ENCODE assay signal across 10 cellular contexts in genomic region chr16:57627184-57627871, GRCh38. TPM values are rescaled to one million over a fixed set of nuclear protein-coding genes. Genes with fewer than 3 reads are reported as not detected.
DNase-seq lines count a peak whose midpoint lies in the region; ATAC-seq, FAIRE-seq and TF ChIP-seq lines count a peak whose summit lies in the region.
"Had no signal": no experiment of that assay in that cellular context is flagged by ENCODE, and none has a peak within 500 bp of the region (broad histone marks: within the 10 kb centered on the region; RNA-seq: fewer than 3 reads in every experiment).

No MANE protein-coding gene starts in this region.

- H3K79me2 ChIP-seq in keratinocyte (ENCODE audit: control insufficient read depth, insufficient read depth, low read length): peaks cover 40% of the 10 kb centered on the region

- H3K9me3 ChIP-seq in keratinocyte (ENCODE audit: control insufficient read depth, low read depth, low read length) (no peaks in the 10 kb centered on the region), upper lobe of left lung (no peaks in the 10 kb centered on the region), body of pancreas (no peaks in the 10 kb centered on the region)

- peaks cover 16% of the 10 kb centered on the region for H3K4me1 Mint-ChIP-seq in activated CD4-positive, alpha-beta T cell treated with anti-CD3 and anti-CD28 coated beads, Interleukin-2, amount 10 ng/mL, durations not matched to agents 24 days and 14 days
- peaks cover 11% of the 10 kb centered on the region for H3K4me1 Mint-ChIP-seq in activated CD4-positive, alpha-beta memory T cell treated with anti-CD3 and anti-CD28 coated beads for 36 hours (ENCODE audit: low read depth)

- no peak for DNase-seq in activated CD4-positive, alpha-beta T cell treated with anti-CD3 and anti-CD28 coated beads, Interleukin-2, amount 10 ng/mL, durations not matched to agents 24 days and 14 days
- DNase-seq in activated CD4-positive, alpha-beta T cell treated with anti-CD3 and anti-CD28 coated beads for 48 hours: no peak
- DNase-seq in brain microvascular endothelial cell (peak; percentile 71), keratinocyte (ENCODE audit: low read depth, low spot score) (no peak), upper lobe of left lung (no peak), body of pancreas (no peak), NCI-H1694 (lab: John Stamatoyannopoulos, UW) (no peak)
- no peak for DNase-seq in activated CD4-positive, alpha-beta memory T cell treated with anti-CD3 and anti-CD28 coated beads for 36 hours

- peak overlapping the region; percentile 23 for H3K27ac Mint-ChIP-seq in activated CD4-positive, alpha-beta T cell treated with anti-CD3 and anti-CD28 coated beads, Interleukin-2, amount 10 ng/mL, durations not matched to agents 24 days and 14 days
- no peak overlapping the region for H3K27ac Mint-ChIP-seq in activated CD4-positive, alpha-beta memory T cell treated with anti-CD3 and anti-CD28 coated beads for 36 hours

- H3K27ac ChIP-seq in brain microvascular endothelial cell (peak overlapping the region; percentile 65), keratinocyte (ENCODE audit: control insufficient read depth, insufficient read depth, low read length) (peak overlapping the region; percentile 67), upper lobe of left lung (peak overlapping the region; percentile 61 to 85 (median 84)), body of pancreas (peak overlapping the region in 2 of 4 donors; percentile 30 to 56)
- H3K27ac ChIP-seq: C4-2B, VCaP had no signal

- no peak overlapping the region for H3K4me2 ChIP-seq in keratinocyte (ENCODE audit: control insufficient read depth, extremely low read depth, insufficient read depth, low read depth, low read length)

- H3K9me1 ChIP-seq in keratinocyte (ENCODE audit: control insufficient read depth, extremely low read depth, insufficient read depth, low read length): peaks cover 2% of the 10 kb centered on the region

- no peaks in the 10 kb centered on the region for H3K9me3 Mint-ChIP-seq in activated CD4-positive, alpha-beta T cell treated with anti-CD3 and anti-CD28 coated beads, Interleukin-2, amount 10 ng/mL, durations not matched to agents 24 days and 14 days
- no peaks in the 10 kb centered on the region for H3K9me3 Mint-ChIP-seq in activated CD4-positive, alpha-beta memory T cell treated with anti-CD3 and anti-CD28 coated beads for 36 hours

- no peak for FAIRE-seq in keratinocyte (lab: Jason Lieb, UNC)

- TF ChIP-seq POLR2A in upper lobe of left lung (IDR thresholded peaks at IDR 0.05): no peak
- no peak for TF ChIP-seq POLR2A in body of pancreas (IDR thresholded peaks at IDR 0.05)

- dilution Hi-C loops in keratinocyte (cut with MboI; ENCODE audit: extremely low pct_ligation_motif_present, low sequenced_read_pairs): no loop called here

- peaks cover 24% of the 10 kb centered on the region for H3K27me3 Mint-ChIP-seq in activated CD4-positive, alpha-beta T cell treated with anti-CD3 and anti-CD28 coated beads, Interleukin-2, amount 10 ng/mL, durations not matched to agents 24 days and 14 days
- H3K27me3 Mint-ChIP-seq in activated CD4-positive, alpha-beta memory T cell treated with anti-CD3 and anti-CD28 coated beads for 36 hours: peaks cover 25% of the 10 kb centered on the region

- in situ Hi-C loops in brain microvascular endothelial cell (cut with HindIII; ENCODE audit: low pct_ligation_motif_present, low sequenced_read_pairs): no loop called here

- TF ChIP-seq EP300 in upper lobe of left lung (IDR thresholded peaks at IDR 0.05): no peak

- ATAC-seq in upper lobe of left lung (ENCODE audit: low FRiP score in 2 of 2) (no peak), body of pancreas (no peak)

- WGBS in upper lobe of left lung, 2 donors: 76 to 79% methylated on average over 10 to 15 of the region's 15 CpGs
- 76 to 82% methylated on average over 15 of the region's 15 CpGs for WGBS in body of pancreas, 2 donors

- peak overlapping the region; percentile 49 for H3K9ac ChIP-seq in keratinocyte (ENCODE audit: control insufficient read depth, extremely low read depth, insufficient read depth, low read length)

- peaks cover 48% of the 10 kb centered on the region for H3K4me1 ChIP-seq in keratinocyte (ENCODE audit: control insufficient read depth, extremely low read depth, insufficient read depth, low read length)
- H3K4me1 ChIP-seq in upper lobe of left lung: peaks cover 14 to 34% (median 24%) of the 10 kb centered on the region in 4 donors
- peaks cover 60% of the 10 kb centered on the region for H3K4me1 ChIP-seq in body of pancreas

- H3K4me3 ChIP-seq in brain microvascular endothelial cell (ENCODE audit: low read depth, low read length): no peak overlapping the region
- H3K4me3 ChIP-seq in keratinocyte (ENCODE audit: control insufficient read depth in 2 of 3, extremely low read depth in 1 of 3, insufficient read depth in 2 of 3, low read depth in 1 of 3, low read length in 3 of 3): no peak overlapping the region
- no peak overlapping the region for H3K4me3 ChIP-seq in upper lobe of left lung
- no peak overlapping the region for H3K4me3 ChIP-seq in body of pancreas

- no peak overlapping the region for H2AFZ ChIP-seq in keratinocyte (ENCODE audit: control insufficient read depth, low read length)

- peaks cover 7% of the 10 kb centered on the region for H4K20me1 ChIP-seq in keratinocyte (ENCODE audit: control insufficient read depth, extremely low read depth, insufficient read depth, low read length)

- no peaks in the 10 kb centered on the region for H3K27me3 ChIP-seq in brain microvascular endothelial cell (replicated peaks)
- no peaks in the 10 kb centered on the region for H3K27me3 ChIP-seq in keratinocyte (ENCODE audit: control insufficient read depth, extremely low read depth, insufficient read depth, low read length)
- H3K27me3 ChIP-seq in upper lobe of left lung: no peaks in the 10 kb centered on the region
- H3K27me3 ChIP-seq in body of pancreas: no peaks in the 10 kb centered on the region

- intact Hi-C loops in activated CD4-positive, alpha-beta T cell treated with anti-CD3 and anti-CD28 coated beads, Interleukin-2, amount 10 ng/mL, durations not matched to agents 24 days and 14 days (cut with micrococcal nuclease): loop anchor here (5.0 kb wide), 1 partner anchor 35 kb away; no protein-coding TSS in a partner anchor
- intact Hi-C loops in activated CD4-positive, alpha-beta memory T cell treated with anti-CD3 and anti-CD28 coated beads for 36 hours (cut with micrococcal nuclease): loop anchor here (5.0 kb wide), 1 partner anchor 35 kb away; no protein-coding TSS in a partner anchor
- intact Hi-C loops in body of pancreas (cut with DNase I): no loop called here

- H3K36me3 Mint-ChIP-seq in activated CD4-positive, alpha-beta T cell treated with anti-CD3 and anti-CD28 coated beads, Interleukin-2, amount 10 ng/mL, durations not matched to agents 24 days and 14 days (ENCODE audit: low read depth): no peaks in the 10 kb centered on the region
- no peaks in the 10 kb centered on the region for H3K36me3 Mint-ChIP-seq in activated CD4-positive, alpha-beta memory T cell treated with anti-CD3 and anti-CD28 coated beads for 36 hours

- H3K36me3 ChIP-seq in brain microvascular endothelial cell (replicated peaks) (no peaks in the 10 kb centered on the region), keratinocyte (ENCODE audit: control insufficient read depth in 2 of 2, extremely low read depth in 1 of 2, insufficient read depth in 2 of 2, low read length in 2 of 2) (peaks cover 4 to 8% of the 10 kb centered on the region in 2 experiments), upper lobe of left lung (no peaks in the 10 kb centered on the region), body of pancreas (replicated peaks in 1 of 2; ENCODE audit: insufficient read depth in 1 of 2, low read depth in 2 of 2) (no peaks in the 10 kb centered on the region)

- CTCF ChIA-PET in activated CD4-positive, alpha-beta memory T cell treated with anti-CD3 and anti-CD28 coated beads for 36 hours (lab: Charles Lee): interaction anchor here (0.7 to 1.3 kb wide), 4 partner anchors 11 to 52 kb away, joined by 3 to 6 read pairs (median 4); no protein-coding TSS in a partner anchor

- TF ChIP-seq CTCF in brain microvascular endothelial cell (IDR thresholded peaks at IDR 0.05; ENCODE audit: low read depth, low read length, missing control alignments) (peak; percentile 64), keratinocyte (optimal IDR thresholded peaks at IDR 0.05 in 1 of 3, IDR thresholded peaks at IDR 0.05 in 1 of 3, conservative IDR thresholded peaks at IDR 0.05 in 1 of 3; ENCODE audit: extremely low read depth in 1 of 3, insufficient read depth in 2 of 3, low read length in 3 of 3) (peak in 2 of 3 experiments; percentile 11 to 19), upper lobe of left lung (IDR thresholded peaks at IDR 0.05) (peak in 1 of 6 experiments; percentile 17), body of pancreas (IDR thresholded peaks at IDR 0.05) (no peak)

- H3K4me3 Mint-ChIP-seq in activated CD4-positive, alpha-beta T cell treated with anti-CD3 and anti-CD28 coated beads, Interleukin-2, amount 10 ng/mL, durations not matched to agents 24 days and 14 days: no peak overlapping the region
- H3K4me3 Mint-ChIP-seq in activated CD4-positive, alpha-beta memory T cell treated with anti-CD3 and anti-CD28 coated beads for 36 hours: no peak overlapping the region

- POLR2A ChIA-PET in activated CD4-positive, alpha-beta memory T cell treated with anti-CD3 and anti-CD28 coated beads for 36 hours (lab: Charles Lee): no interaction called here

RNA-seq across cellular contexts. Expression of gene ADGRG1, which starts 1.1 kb away (rescaled TPM):
- 3.8 and 4.8 TPM in 2 replicates for total RNA-seq in activated CD4-positive, alpha-beta T cell treated with anti-CD3 and anti-CD28 coated beads, Interleukin-2, amount 10 ng/mL, durations not matched to agents 24 days and 14 days
- polyA plus RNA-seq in keratinocyte: 28.4 to 94.9 TPM (median 38.4 TPM) in 3 replicates
- 47.7 TPM for polyA plus RNA-seq in keratinocyte (2011; ENCODE audit: low read depth)
- polyA plus RNA-seq in keratinocyte (2011; cell fraction: cytosol; rRNA removed): 37.4 and 46.7 TPM in 2 replicates
- 182 and 187 TPM in 2 replicates for polyA plus RNA-seq in keratinocyte (2011; cell fraction: nucleus; rRNA removed)
- polyA plus RNA-seq in keratinocyte (2012; ENCODE audit: low replicate concordance): 114 and 163 TPM in 2 replicates
- 44.0 to 194 TPM (median 63.1 TPM) in 3 replicates for polyA minus RNA-seq in keratinocyte
- 65.6 TPM for polyA minus RNA-seq in keratinocyte (2011; cell fraction: cytosol; rRNA and poly(A)+ RNA removed)
- 116 and 131 TPM in 2 replicates for polyA minus RNA-seq in keratinocyte (2011; cell fraction: nucleus; rRNA and poly(A)+ RNA removed)
- 10 to 100 TPM; 34.6 to 89.3 (median 40.4) TPM for total RNA-seq in upper lobe of left lung
- total RNA-seq in activated CD4-positive, alpha-beta memory T cell treated with anti-CD3 and anti-CD28 coated beads for 36 hours: 1 to 10 TPM; 4.7 to 6.0 TPM
- 10 to 100 TPM; 53.7 to 61.6 TPM for total RNA-seq in body of pancreas

RNA-seq across cellular contexts. Expression of gene ADGRG3, which starts 40.8 kb away (rescaled TPM):
- total RNA-seq in activated CD4-positive, alpha-beta T cell treated with anti-CD3 and anti-CD28 coated beads, Interleukin-2, amount 10 ng/mL, durations not matched to agents 24 days and 14 days: not detected in 2 replicates
- not detected in 3 replicates for polyA plus RNA-seq in keratinocyte
- polyA plus RNA-seq in keratinocyte (2011; ENCODE audit: low read depth): not detected
- not detected in 2 replicates for polyA plus RNA-seq in keratinocyte (2011; cell fraction: cytosol; rRNA removed)
- polyA plus RNA-seq in keratinocyte (2011; cell fraction: nucleus; rRNA removed): 0.04 and 0.16 TPM in 2 replicates
- polyA plus RNA-seq in keratinocyte (2012; ENCODE audit: low replicate concordance): not detected in 2 replicates
- polyA minus RNA-seq in keratinocyte: 0.16 TPM in 1 of 3 replicates, not detected in the others
- polyA minus RNA-seq in keratinocyte (2011; cell fraction: cytosol; rRNA and poly(A)+ RNA removed): not detected
- polyA minus RNA-seq in keratinocyte (2011; cell fraction: nucleus; rRNA and poly(A)+ RNA removed): not detected in 2 replicates
- 10 to 100 TPM in 2 of 6 donors, 1 to 10 TPM in 4; 3.1 to 17.2 (median 8.4) TPM for total RNA-seq in upper lobe of left lung
- total RNA-seq in activated CD4-positive, alpha-beta memory T cell treated with anti-CD3 and anti-CD28 coated beads for 36 hours: not detected
- 1 to 10 TPM; 2.0 to 6.0 TPM for total RNA-seq in body of pancreas

Comparison
In these comparisons a context has a peak if more than half of its experiments do, and no peak if none do; other contexts are left out.
1. CTCF ChIP-seq: peak in brain microvascular endothelial cell (single experiment) and keratinocyte (2 of 3); none in body of pancreas (0 of 7).